20 cellular contexts compared by ENCODE assay signal in the genomic region with DNA sequence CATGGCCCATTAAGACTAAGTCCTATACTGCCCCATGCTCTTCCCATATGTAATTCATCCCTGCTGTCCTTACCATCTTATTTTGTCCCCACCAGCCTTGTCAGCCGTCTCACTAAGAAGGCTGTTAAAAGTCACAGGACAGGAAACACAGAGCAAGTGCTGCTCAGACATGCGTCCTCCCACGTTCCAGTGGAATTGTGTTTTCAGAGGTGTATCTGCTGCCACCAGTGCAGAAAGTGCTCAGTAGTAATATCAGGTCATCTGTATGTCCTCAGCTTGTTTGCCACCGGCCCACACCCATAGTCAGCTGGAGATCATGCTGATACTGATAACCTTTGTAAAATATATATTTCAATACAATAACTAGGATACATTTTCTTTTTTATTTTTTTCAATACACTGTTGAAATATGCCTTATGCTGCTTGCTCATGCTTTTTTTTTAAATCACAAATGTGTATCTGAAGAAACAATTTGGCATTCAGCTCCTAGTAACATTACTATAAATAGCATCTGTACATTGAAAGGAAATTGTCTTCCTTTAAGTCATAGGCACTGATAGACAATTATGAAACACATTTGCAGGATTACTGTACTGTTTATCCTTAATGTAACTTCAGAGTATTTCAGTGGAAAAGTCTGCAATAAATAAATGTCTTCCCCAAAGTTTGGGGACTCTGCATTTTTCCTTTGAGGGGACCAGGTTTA.
DNase-seq lines count a peak whose midpoint lies in the region; ATAC-seq, FAIRE-seq and TF ChIP-seq lines count a peak whose summit lies in the region.
"Had no signal": no experiment of that assay in that cellular context is flagged by ENCODE, and none has a peak within 500 bp of the region (broad histone marks: within the 10 kb centered on the region; RNA-seq: fewer than 3 reads in every experiment).

No MANE protein-coding gene starts in this region.

- H3K27me3 ChIP-seq in bronchial epithelial cell (ENCODE audit: control insufficient read depth, insufficient read depth, low read length), result no peaks in the 10 kb centered on the region

- peak overlapping the region; percentile 29; the same call in 2 of the 3 replicates for H3K4me2 ChIP-seq in A549

- H3K4me3 Mint-ChIP-seq in immature natural killer cell (no peak overlapping the region), Calu3 (ENCODE audit: low read depth, unreplicated experiment) (no peak overlapping the region)
- H3K4me3 Mint-ChIP-seq: activated naive CD8-positive, alpha-beta T cell; activated T-cell treated with anti-CD3 and anti-CD28 coated beads, Interleukin-2, amount 50 U/mL, for 24 hours; CD8-positive, alpha-beta memory T cell; endodermal cell; T-helper 2 cell treated with Interferon-gamma antibody and Interleukin-4, amounts not matched to agents 5 μg/mL and 100 μg/mL, for 36 hours had no signal

- no peak overlapping the region for H3K4me3 ChIP-seq in A549
- H3K4me3 ChIP-seq in LNCaP clone FGC (ENCODE audit: low read depth, low read length), result no peak overlapping the region
- no peak overlapping the region for H3K4me3 ChIP-seq in bronchial epithelial cell (ENCODE audit: low read depth, low read length)
- H3K4me3 ChIP-seq: GM12878 had no signal

- 55% methylated on average over 4 of the region's 4 CpGs for WGBS in A549 (ENCODE audit: missing lambda C conversion rate)

- peak overlapping the region in 3 of 6 donors; percentile 28 to 59 (median 42) for H3K27ac Mint-ChIP-seq in immature natural killer cell
- no peak overlapping the region for H3K27ac Mint-ChIP-seq in Calu3 (ENCODE audit: unreplicated experiment)
- H3K27ac Mint-ChIP-seq: activated naive CD8-positive, alpha-beta T cell; activated T-cell treated with anti-CD3 and anti-CD28 coated beads, Interleukin-2, amount 50 U/mL, for 24 hours; CD8-positive, alpha-beta memory T cell; endodermal cell; T-helper 2 cell treated with Interferon-gamma antibody and Interleukin-4, amounts not matched to agents 5 μg/mL and 100 μg/mL, for 36 hours had no signal

- POLR2A ChIA-PET in A549 (lab: Yijun Ruan, JAX), result no interaction called here

- no peaks in the 10 kb centered on the region for H3K27me3 Mint-ChIP-seq in immature natural killer cell (ENCODE audit: low read depth in 3 of 3)
- no peaks in the 10 kb centered on the region for H3K27me3 Mint-ChIP-seq in Calu3 (ENCODE audit: unreplicated experiment)
- H3K27me3 Mint-ChIP-seq: activated T-cell treated with anti-CD3 and anti-CD28 coated beads, Interleukin-2, amount 50 U/mL, for 24 hours had no signal

- no TSS peak for BruUV-seq in Calu3 (replicated peaks; lab: Mats Ljungman, UMichigan)

- TF ChIP-seq EP300 in A549 (IDR thresholded peaks at IDR 0.05), result no peak

- TF ChIP-seq CTCF in A549 (IDR thresholded peaks at IDR 0.05), result no peak
- no peak for TF ChIP-seq CTCF in LNCaP clone FGC (IDR thresholded peaks at IDR 0.05; ENCODE audit: control insufficient read depth, extremely low read depth, insufficient read depth)
- TF ChIP-seq CTCF in bronchial epithelial cell (IDR thresholded peaks at IDR 0.05; ENCODE audit: insufficient read depth, low read length, severe bottlenecking), result no peak
- TF ChIP-seq CTCF in Calu3 (IDR thresholded peaks at IDR 0.05; ENCODE audit: unreplicated experiment), result no peak

- DNase-seq in A549 (ENCODE audit: low read depth in 1 of 2, low spot score in 1 of 2) (no peak), LNCaP clone FGC (ENCODE audit: low read depth) (peak; percentile 33), bronchial epithelial cell (ENCODE audit: low read depth) (peak; percentile 70), left colon (peak in 1 of 2 donors; percentile 21), NCI-H2029 (lab: John Stamatoyannopoulos, UW) (no peak), immature natural killer cell (no peak), Calu3 (no peak), DMS79 (lab: John Stamatoyannopoulos, UW) (no peak)
- DNase-seq: activated T-cell treated with anti-CD3 and anti-CD28 coated beads, Interleukin-2, amount 50 U/mL, for 24 hours; caudate nucleus; CD8-positive, alpha-beta memory T cell; kidney; NK-92 treated with Interleukin-12 subunit alpha and Interleukin-12 subunit beta, amount 100 ng/mL, for 24 hours; SHP77; stimulated activated naive CD8-positive, alpha-beta T cell treated with anti-CD3 and anti-CD28 coated beads, Interleukin-15, Interleukin-2, amounts not matched to agents 100 U/mL and 50 U/mL, for 24 hours had no signal

- CTCF ChIA-PET in A549 (lab: Yijun Ruan, JAX), result interaction anchor here (2.5 kb wide), 1 partner anchor 66 kb away, joined by 8 read pairs; no protein-coding TSS in a partner anchor
- CTCF ChIA-PET in Calu3 (lab: Charles Lee), result interaction anchor here (0.5 kb wide), 1 partner anchor 11 kb away, joined by 7 read pairs; no protein-coding TSS in a partner anchor

- no peak for TF ChIP-seq POLR2A in A549 (IDR thresholded peaks at IDR 0.05; ENCODE audit: low read length)

- no peaks in the 10 kb centered on the region for H3K9me3 ChIP-seq in A549

- H3K9me3 Mint-ChIP-seq in immature natural killer cell (no peaks in the 10 kb centered on the region), Calu3 (ENCODE audit: low read depth, unreplicated experiment) (no peaks in the 10 kb centered on the region)
- H3K9me3 Mint-ChIP-seq: activated T-cell treated with anti-CD3 and anti-CD28 coated beads, Interleukin-2, amount 50 U/mL, for 24 hours; CD8-positive, alpha-beta memory T cell; endodermal cell; T-helper 2 cell treated with Interferon-gamma antibody and Interleukin-4, amounts not matched to agents 5 μg/mL and 100 μg/mL, for 36 hours had no signal

- intact Hi-C loops in left colon (cut with DNase I, micrococcal nuclease), result no loop called here
- intact Hi-C loops in Calu3 (cut with micrococcal nuclease; ENCODE audit: unreplicated experiment), result no loop called here

- no peak for FAIRE-seq in A549 (lab: Jason Lieb, UNC)
- FAIRE-seq in bronchial epithelial cell (lab: Jason Lieb, UNC), result no peak
- FAIRE-seq: GM12878, kidney had no signal

- ATAC-seq in A549 (no peak), left colon (peak; percentile 77)
- ATAC-seq: GM12878; HCT116; stimulated activated naive CD8-positive, alpha-beta T cell treated with anti-CD3 and anti-CD28 coated beads, Interleukin-15, Interleukin-2, amounts not matched to agents 100 U/mL and 50 U/mL, for 24 hours had no signal

- H3K36me3 Mint-ChIP-seq in immature natural killer cell (peaks cover 0 to 6% (median 6%) of the 10 kb centered on the region in 3 donors), Calu3 (ENCODE audit: insufficient read depth, unreplicated experiment) (no peaks in the 10 kb centered on the region)
- H3K36me3 Mint-ChIP-seq: activated naive CD8-positive, alpha-beta T cell had no signal

- no peak for TF ChIP-seq RAD21 in A549 (conservative IDR thresholded peaks at IDR 0.05 in 1 of 2, IDR thresholded peaks at IDR 0.05 in 1 of 2)

- no peaks in the 10 kb centered on the region for H3K36me3 ChIP-seq in bronchial epithelial cell (ENCODE audit: control insufficient read depth, insufficient read depth, low read length)

- H3K4me1 Mint-ChIP-seq in immature natural killer cell (peaks cover 20 to 53% of the 10 kb centered on the region in 2 donors), Calu3 (ENCODE audit: low read depth, unreplicated experiment) (peaks cover 48% of the 10 kb centered on the region)
- H3K4me1 Mint-ChIP-seq: CD8-positive, alpha-beta memory T cell had no signal

- H3K4me1 ChIP-seq in A549, result peaks cover 53% of the 10 kb centered on the region

- H3K27ac ChIP-seq in A549, result peak overlapping the region; percentile 43 to 83; a peak in 5 of 6 replicates

TF ChIP-seq in A549, 52 proteins besides CTCF, POLR2A, EP300 and RAD21 (continues in another document):
- TF ChIP-seq HOXA7 (CRISPR knock-in tag; IDR thresholded peaks at IDR 0.05) (no peak), CEBPB (IDR thresholded peaks at IDR 0.05) (no peak), HEYL (CRISPR knock-in tag; IDR thresholded peaks at IDR 0.05) (no peak), ZFP36 (IDR thresholded peaks at IDR 0.05; ENCODE audit: borderline replicate concordance, partially characterized antibody) (no peak), HOXB13 (CRISPR knock-in tag; IDR thresholded peaks at IDR 0.05; ENCODE audit: low read depth) (no peak), JUN (IDR thresholded peaks at IDR 0.05) (no peak), POLR2AphosphoS2 (conservative IDR thresholded peaks at IDR 0.05; ENCODE audit: low read length) (no peak), TP53 (CRISPR knock-in tag; IDR thresholded peaks at IDR 0.05) (no peak)
- TF ChIP-seq, protein P1, sequence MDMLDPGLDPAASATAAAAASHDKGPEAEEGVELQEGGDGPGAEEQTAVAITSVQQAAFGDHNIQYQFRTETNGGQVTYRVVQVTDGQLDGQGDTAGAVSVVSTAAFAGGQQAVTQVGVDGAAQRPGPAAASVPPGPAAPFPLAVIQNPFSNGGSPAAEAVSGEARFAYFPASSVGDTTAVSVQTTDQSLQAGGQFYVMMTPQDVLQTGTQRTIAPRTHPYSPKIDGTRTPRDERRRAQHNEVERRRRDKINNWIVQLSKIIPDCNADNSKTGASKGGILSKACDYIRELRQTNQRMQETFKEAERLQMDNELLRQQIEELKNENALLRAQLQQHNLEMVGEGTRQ (IDR thresholded peaks at IDR 0.05), result no peak
- TF ChIP-seq, protein P2, sequence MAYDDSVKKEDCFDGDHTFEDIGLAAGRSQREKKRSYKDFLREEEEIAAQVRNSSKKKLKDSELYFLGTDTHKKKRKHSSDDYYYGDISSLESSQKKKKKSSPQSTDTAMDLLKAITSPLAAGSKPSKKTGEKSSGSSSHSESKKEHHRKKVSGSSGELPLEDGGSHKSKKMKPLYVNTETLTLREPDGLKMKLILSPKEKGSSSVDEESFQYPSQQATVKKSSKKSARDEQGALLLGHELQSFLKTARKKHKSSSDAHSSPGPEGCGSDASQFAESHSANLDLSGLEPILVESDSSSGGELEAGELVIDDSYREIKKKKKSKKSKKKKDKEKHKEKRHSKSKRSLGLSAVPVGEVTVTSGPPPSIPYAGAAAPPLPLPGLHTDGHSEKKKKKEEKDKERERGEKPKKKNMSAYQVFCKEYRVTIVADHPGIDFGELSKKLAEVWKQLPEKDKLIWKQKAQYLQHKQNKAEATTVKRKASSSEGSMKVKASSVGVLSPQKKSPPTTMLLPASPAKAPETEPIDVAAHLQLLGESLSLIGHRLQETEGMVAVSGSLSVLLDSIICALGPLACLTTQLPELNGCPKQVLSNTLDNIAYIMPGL (CRISPR knock-in tag; IDR thresholded peaks at IDR 0.05; ENCODE audit: borderline replicate concordance), result no peak
- TF ChIP-seq, protein P3, sequence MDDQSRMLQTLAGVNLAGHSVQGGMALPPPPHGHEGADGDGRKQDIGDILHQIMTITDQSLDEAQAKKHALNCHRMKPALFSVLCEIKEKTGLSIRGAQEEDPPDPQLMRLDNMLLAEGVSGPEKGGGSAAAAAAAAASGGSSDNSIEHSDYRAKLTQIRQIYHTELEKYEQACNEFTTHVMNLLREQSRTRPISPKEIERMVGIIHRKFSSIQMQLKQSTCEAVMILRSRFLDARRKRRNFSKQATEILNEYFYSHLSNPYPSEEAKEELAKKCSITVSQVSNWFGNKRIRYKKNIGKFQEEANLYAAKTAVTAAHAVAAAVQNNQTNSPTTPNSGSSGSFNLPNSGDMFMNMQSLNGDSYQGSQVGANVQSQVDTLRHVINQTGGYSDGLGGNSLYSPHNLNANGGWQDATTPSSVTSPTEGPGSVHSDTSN (IDR thresholded peaks at IDR 0.05), result no peak

Comparison
In these comparisons a context has a peak if more than half of its experiments do, and no peak if none do; other contexts are left out.
1. DNase-seq: peak in LNCaP clone FGC (single experiment) and bronchial epithelial cell (single experiment); none in A549 (0 of 2), NCI-H2029 (single experiment), immature natural killer cell (0 of 3), Calu3 (single experiment) and DMS79 (single experiment).